ENCODE assay signal across 7 cellular contexts in genomic region chr13:110967156-110967855, GRCh38. TPM values are rescaled to one million over a fixed set of nuclear protein-coding genes. Genes with fewer than 3 reads are reported as not detected.
A peak's percentile ranks its signal among the peaks of the same experiment; 100 is the strongest.
DNase-seq lines count a peak whose midpoint lies in the region; ATAC-seq and TF ChIP-seq lines count a peak whose summit lies in the region.
"Not testable (repeated sequence)": the region's sequence is repeated elsewhere in the genome, so short reads cannot be mapped to it uniquely, and the experiment has no call there.

No MANE protein-coding gene starts in this region.

- H3K4me3 Mint-ChIP-seq in activated T-cell treated with anti-CD3 and anti-CD28 coated beads, Interleukin-2, amount 50 U/mL, for 72 hours; activated naive CD8-positive, alpha-beta T cell treated with anti-CD3 and anti-CD28 coated beads, Interleukin-2, amount 50 U/mL, for 24 hours: not testable (repeated sequence)

- H4K20me1 ChIP-seq in smooth muscle cell (ENCODE audit: low read depth) = not testable (repeated sequence)

- H3K79me2 ChIP-seq in smooth muscle cell (ENCODE audit: low read depth) = not testable (repeated sequence)

- H3K9me3 ChIP-seq in SJSA1 (replicated peaks) = peaks cover 23% of the 10 kb centered on the region
- not testable (repeated sequence) for H3K9me3 ChIP-seq in smooth muscle cell (replicated peaks; ENCODE audit: low read depth)

- peaks cover 28 to 46% of the 10 kb centered on the region in 2 donors for H3K36me3 Mint-ChIP-seq in activated T-cell treated with anti-CD3 and anti-CD28 coated beads, Interleukin-2, amount 50 U/mL, for 72 hours (ENCODE audit: insufficient read depth in 2 of 2)
- peaks cover 43% of the 10 kb centered on the region for H3K36me3 Mint-ChIP-seq in activated naive CD8-positive, alpha-beta T cell treated with anti-CD3 and anti-CD28 coated beads, Interleukin-2, amount 50 U/mL, for 24 hours (ENCODE audit: low read depth)

- peak overlapping the region; percentile 9 for H3K27ac Mint-ChIP-seq in activated T-cell treated with anti-CD3 and anti-CD28 coated beads, Interleukin-2, amount 50 U/mL, for 72 hours
- peak overlapping the region; percentile 40 for H3K27ac Mint-ChIP-seq in activated naive CD8-positive, alpha-beta T cell treated with anti-CD3 and anti-CD28 coated beads, Interleukin-2, amount 50 U/mL, for 24 hours

- not testable (repeated sequence) for H3K4me3 ChIP-seq in SJSA1, smooth muscle cell

- H3F3A ChIP-seq in smooth muscle cell (ENCODE audit: low read depth) = not testable (repeated sequence)

- not testable (repeated sequence) for H3K27me3 ChIP-seq in SJSA1 (replicated peaks); smooth muscle cell (ENCODE audit: low read depth)

- H3K4me1 Mint-ChIP-seq in activated T-cell treated with anti-CD3 and anti-CD28 coated beads, Interleukin-2, amount 50 U/mL, for 72 hours (ENCODE audit: low read depth) = peaks cover 23% of the 10 kb centered on the region
- peaks cover 27% of the 10 kb centered on the region for H3K4me1 Mint-ChIP-seq in activated naive CD8-positive, alpha-beta T cell treated with anti-CD3 and anti-CD28 coated beads, Interleukin-2, amount 50 U/mL, for 24 hours

- H3K9me3 Mint-ChIP-seq in activated T-cell treated with anti-CD3 and anti-CD28 coated beads, Interleukin-2, amount 50 U/mL, for 72 hours = peaks cover 17 to 24% of the 10 kb centered on the region in 2 donors
- H3K9me3 Mint-ChIP-seq in activated naive CD8-positive, alpha-beta T cell treated with anti-CD3 and anti-CD28 coated beads, Interleukin-2, amount 50 U/mL, for 24 hours = peaks cover 44% of the 10 kb centered on the region

- H3K27ac ChIP-seq in SJSA1 (peak overlapping the region; percentile 87), smooth muscle cell (ENCODE audit: low read depth) (peak overlapping the region; percentile 57)

- TF ChIP-seq CTCF in smooth muscle cell (IDR thresholded peaks at IDR 0.05; ENCODE audit: borderline replicate concordance, insufficient read depth, poor library complexity, severe bottlenecking) = not testable (repeated sequence)

- H3K4me1 ChIP-seq in SJSA1 (replicated peaks) = peaks cover 50% of the 10 kb centered on the region
- H3K4me1 ChIP-seq in smooth muscle cell (ENCODE audit: low read depth) = not testable (repeated sequence)

- peak; percentile 45 for DNase-seq in ELF-1 (ENCODE audit: low read depth, low spot score)
- peak; percentile 58 for DNase-seq in LHCN-M2 (ENCODE audit: low read depth)
- DNase-seq in SJSA1 (ENCODE audit: low read depth in 1 of 2, low spot score in 2 of 2) = peak; percentile 97 to 99
- not testable (repeated sequence) for DNase-seq in activated T-cell treated with anti-CD3 and anti-CD28 coated beads, Interleukin-2, amount 50 U/mL, for 72 hours; activated naive CD8-positive, alpha-beta T cell treated with anti-CD3 and anti-CD28 coated beads, Interleukin-2, amount 50 U/mL, for 24 hours; smooth muscle cell (lab: John Stamatoyannopoulos, UW; ENCODE audit: unreplicated experiment)
- peak; percentile 86 for DNase-seq in glomerular visceral epithelial cell (ENCODE audit: extremely low spot score)

- not testable (repeated sequence) for H3K36me3 ChIP-seq in SJSA1; smooth muscle cell (ENCODE audit: low read depth)

- peak overlapping the region; percentile 18 for H3K9ac ChIP-seq in smooth muscle cell (ENCODE audit: low read depth)

- not testable (repeated sequence) for H2AFZ ChIP-seq in smooth muscle cell (ENCODE audit: low read depth)

- peaks cover 63% of the 10 kb centered on the region for H3K27me3 Mint-ChIP-seq in activated T-cell treated with anti-CD3 and anti-CD28 coated beads, Interleukin-2, amount 50 U/mL, for 72 hours (ENCODE audit: low read depth)
- H3K27me3 Mint-ChIP-seq in activated naive CD8-positive, alpha-beta T cell treated with anti-CD3 and anti-CD28 coated beads, Interleukin-2, amount 50 U/mL, for 24 hours = peaks cover 41% of the 10 kb centered on the region

- H3K4me2 ChIP-seq in smooth muscle cell = not testable (repeated sequence)

- not testable (repeated sequence) for ATAC-seq in activated T-cell treated with anti-CD3 and anti-CD28 coated beads, Interleukin-2, amount 50 U/mL, for 72 hours (replicated peaks in 1 of 2); activated naive CD8-positive, alpha-beta T cell treated with anti-CD3 and anti-CD28 coated beads, Interleukin-2, amount 50 U/mL, for 24 hours

- WGBS in smooth muscle cell (ENCODE audit: low lambda C conversion rate) = 63% methylated on average over 4 of the region's 4 CpGs

RNA-seq across cellular contexts. Expression of gene ANKRD10, which starts 52.4 kb away (rescaled TPM):
- total RNA-seq in LHCN-M2 (2014; rRNA removed) (186 and 510 TPM in 2 replicates), smooth muscle cell (61.8 and 77.4 TPM in 2 replicates)
- polyA plus RNA-seq in LHCN-M2 (2012) = 37.9 TPM
- 208 and 225 TPM in 2 replicates for total RNA-seq in SJSA1 (2014; rRNA removed; shearing (Covaris generic))
- total RNA-seq in activated T-cell treated with anti-CD3 and anti-CD28 coated beads, Interleukin-2, amount 50 U/mL, for 72 hours = 100 to 1,000 TPM; 139 to 142 TPM
- 31.0 and 42.8 TPM in 2 replicates for polyA plus RNA-seq in smooth muscle cell
